8 cellular contexts compared by ENCODE assay signal in the genomic region with DNA sequence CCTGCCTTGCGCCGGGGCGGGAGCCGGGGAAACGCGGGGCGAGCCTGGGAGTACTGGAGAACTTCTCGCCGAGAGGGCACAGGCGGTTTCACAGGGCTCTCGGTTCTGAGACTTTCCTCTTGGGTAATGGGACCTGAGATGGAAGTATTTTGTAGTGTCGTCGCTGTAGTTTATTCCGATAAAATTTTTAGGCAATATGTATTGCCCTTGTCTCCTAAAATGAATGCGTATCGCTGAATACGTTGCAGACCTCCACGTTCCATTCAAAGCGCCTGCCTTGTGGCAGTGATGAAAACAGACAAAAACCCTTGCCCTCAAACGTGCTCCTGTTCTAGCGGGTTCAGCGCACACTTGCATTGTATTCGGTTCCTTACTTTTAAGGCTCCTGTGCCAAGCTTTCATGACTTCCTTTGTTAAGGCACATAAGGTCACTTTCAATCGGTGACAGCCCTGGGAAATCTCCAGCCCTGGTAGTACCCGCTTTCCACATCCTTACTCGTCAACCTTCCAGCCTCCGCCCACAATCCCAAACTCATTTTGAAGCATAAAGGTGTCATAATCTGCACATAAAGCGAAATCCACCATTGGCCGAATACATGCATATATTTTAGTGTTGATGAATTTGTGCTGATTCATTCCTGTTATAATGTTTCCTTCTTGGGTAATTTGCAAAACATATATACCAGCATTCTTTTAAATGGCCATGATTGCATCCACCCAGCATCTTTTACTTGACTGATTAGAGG. TPM values are rescaled to one million over a fixed set of nuclear protein-coding genes. Genes with fewer than 3 reads are reported as not detected.
DNase-seq lines count a peak whose midpoint lies in the region; FAIRE-seq and TF ChIP-seq lines count a peak whose summit lies in the region.

No MANE protein-coding gene starts in this region.

- peak overlapping the region; percentile 55 for H3K4me3 ChIP-seq in HL-60 (replicated peaks; ENCODE audit: insufficient read depth, low read length)
- peak overlapping the region; percentile 97 to 99 for H3K4me3 ChIP-seq in SK-N-SH (ENCODE audit: low read depth in 2 of 2, low read length in 1 of 2)
- H3K4me3 ChIP-seq in duodenal mucosa (ENCODE audit: low read depth in 1 of 2, low read length in 2 of 2) = peak overlapping the region; percentile 98 to 100
- peak overlapping the region; percentile 90 for H3K4me3 ChIP-seq in tibial artery

- 4% methylated on average over 20 of the region's 29 CpGs for WGBS in SK-N-SH (ENCODE audit: low lambda C conversion rate)

- H3K36me3 ChIP-seq in SK-N-SH (replicated peaks in 1 of 2; ENCODE audit: control insufficient read depth in 1 of 2, insufficient read depth in 2 of 2, low read length in 1 of 2) (peaks cover 25 to 27% of the 10 kb centered on the region in 2 experiments), duodenal mucosa (ENCODE audit: control insufficient read depth in 1 of 2, insufficient read depth in 2 of 2, low read length in 2 of 2) (peaks cover 7 to 13% of the 10 kb centered on the region in 2 donors), tibial artery (peaks cover 5 to 14% (median 8%) of the 10 kb centered on the region in 3 donors)

- peaks cover 95% of the 10 kb centered on the region for H3K79me2 ChIP-seq in SK-N-SH (ENCODE audit: insufficient read depth)

- peak overlapping the region; percentile 100 for H3K27ac ChIP-seq in HL-60 (replicated peaks)
- H3K27ac ChIP-seq in SK-N-SH (ENCODE audit: low read depth in 2 of 2, low read length in 1 of 2) = peak overlapping the region; percentile 95 to 99
- H3K27ac ChIP-seq in duodenal mucosa (ENCODE audit: low read depth, low read length) = peak overlapping the region; percentile 99
- H3K27ac ChIP-seq in tibial artery = peak overlapping the region; percentile 98 to 99

- H3K27me3 ChIP-seq in HL-60 (ENCODE audit: insufficient read depth, poor library complexity, severe bottlenecking) (no peaks in the 10 kb centered on the region), SK-N-SH (ENCODE audit: insufficient read depth) (no peaks in the 10 kb centered on the region), duodenal mucosa (ENCODE audit: control insufficient read depth in 1 of 2, insufficient read depth in 2 of 2, low read length in 2 of 2) (no peaks in the 10 kb centered on the region), tibial artery (no peaks in the 10 kb centered on the region)

- no peak for TF ChIP-seq RAD21 in SK-N-SH (IDR thresholded peaks at IDR 0.05; ENCODE audit: low read length)

- H2AFZ ChIP-seq in SK-N-SH (ENCODE audit: low read depth) = peak overlapping the region; percentile 79

- peaks cover 5 to 6% of the 10 kb centered on the region in 2 experiments; a peak in 2 of 4 replicates for H3K4me1 ChIP-seq in SK-N-SH (ENCODE audit: control insufficient read depth in 1 of 2, insufficient read depth in 2 of 2, low read depth in 1 of 2, low read length in 1 of 2)
- H3K4me1 ChIP-seq in duodenal mucosa (ENCODE audit: control insufficient read depth in 1 of 2, insufficient read depth in 2 of 2, low read length in 2 of 2) = peaks cover 21 to 26% of the 10 kb centered on the region in 2 donors
- H3K4me1 ChIP-seq in tibial artery = peaks cover 0 to 30% (median 16%) of the 10 kb centered on the region in 4 donors

- FAIRE-seq in frontal cortex (lab: Jason Lieb, UNC) = no peak

- TF ChIP-seq CTCF in HL-60 (IDR thresholded peaks at IDR 0.05; ENCODE audit: insufficient read depth, low read length) = no peak
- TF ChIP-seq CTCF in SK-N-SH (IDR thresholded peaks at IDR 0.05) = no peak
- no peak for TF ChIP-seq CTCF in tibial artery (IDR thresholded peaks at IDR 0.05)

- peak; percentile 45 for DNase-seq in activated CD4-positive, alpha-beta T cell treated with anti-CD3 and anti-CD28 coated beads for 48 hours
- DNase-seq in activated CD4-positive, alpha-beta T cell treated with anti-CD3 and anti-CD28 coated beads for 1 hour = no peak
- DNase-seq in HL-60 (ENCODE audit: low read depth in 1 of 2, low spot score in 1 of 2) (peak in 1 of 2 experiments; percentile 62), SK-N-SH (peak; percentile 48), lung microvascular endothelial cell (ENCODE audit: low read depth in 2 of 2) (peak; percentile 43 to 66), tibial artery (peak in 1 of 2 donors; percentile 37), frontal cortex (ENCODE audit: low spot score in 2 of 2) (no peak)

- TF ChIP-seq EP300 in SK-N-SH (IDR thresholded peaks at IDR 0.05; ENCODE audit: borderline replicate concordance in 1 of 2, low read depth in 1 of 2, low read length in 1 of 2) = no peak

- H3K9me2 ChIP-seq in SK-N-SH = no peaks in the 10 kb centered on the region

- peaks cover 31% of the 10 kb centered on the region for H4K20me1 ChIP-seq in SK-N-SH (ENCODE audit: insufficient read depth)

- intact Hi-C loops in tibial artery (cut with DNase I; ENCODE audit: low total_unique reads) = loop anchor here (5.0 kb wide), 1 partner anchor 59 kb away; a partner anchor contains a TSS

- POLR2A ChIA-PET in SK-N-SH (lab: Yijun Ruan, JAX) = interaction anchor here (0.6 to 2.3 kb wide), 15 partner anchors 11 to 283 kb away, joined by 3 to 14 read pairs (median 5); a partner anchor contains a TSS

- H3K9ac ChIP-seq in SK-N-SH (peak overlapping the region; percentile 100), duodenal mucosa (ENCODE audit: low read depth in 1 of 2, low read length in 2 of 2) (peak overlapping the region; percentile 92 to 100)

- no peaks in the 10 kb centered on the region for H3F3A ChIP-seq in SK-N-SH (replicated peaks; ENCODE audit: insufficient read depth)

- H3K4me2 ChIP-seq in SK-N-SH = peak overlapping the region; percentile 90

- CTCF ChIA-PET in SK-N-SH (lab: Yijun Ruan, JAX) = interaction anchor here (1.6 to 2.3 kb wide), 2 partner anchors 18 to 280 kb away, joined by 3 to 18 read pairs; no protein-coding TSS in a partner anchor

- H3K9me3 ChIP-seq in SK-N-SH (no peaks in the 10 kb centered on the region), duodenal mucosa (ENCODE audit: control insufficient read depth in 1 of 2, low read length in 2 of 2) (no peaks in the 10 kb centered on the region), tibial artery (no peaks in the 10 kb centered on the region)

TF ChIP-seq in SK-N-SH, 30 proteins besides CTCF, POLR2A, EP300 and RAD21:
- TF ChIP-seq MXI1 (IDR thresholded peaks at IDR 0.05; ENCODE audit: low read depth, low read length) (peak; percentile 68; the same call in 1 of the 2 replicates), POLR2AphosphoS5 (IDR thresholded peaks at IDR 0.05; ENCODE audit: low read depth, low read length) (no peak), JUND (IDR thresholded peaks at IDR 0.05) (no peak)
- TF ChIP-seq, protein P1, sequence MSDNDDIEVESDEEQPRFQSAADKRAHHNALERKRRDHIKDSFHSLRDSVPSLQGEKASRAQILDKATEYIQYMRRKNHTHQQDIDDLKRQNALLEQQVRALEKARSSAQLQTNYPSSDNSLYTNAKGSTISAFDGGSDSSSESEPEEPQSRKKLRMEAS (IDR thresholded peaks at IDR 0.05; ENCODE audit: low read depth) = peak; percentile 25; the same call in 1 of the 2 replicates

RNA-seq across cellular contexts. Expression of a gene that starts 0.7 kb away (rescaled TPM):
- 0.96 and 1.0 TPM in 2 replicates for polyA plus RNA-seq in SK-N-SH (2012; rRNA removed)
- 2.5 and 2.9 TPM in 2 replicates for polyA plus RNA-seq in SK-N-SH (2012; cell fraction: cytosol; rRNA removed)
- polyA plus RNA-seq in SK-N-SH (2012; cell fraction: nucleus; rRNA removed) = 0.69 and 1.4 TPM in 2 replicates
- total RNA-seq in lung microvascular endothelial cell = 3.3 and 3.8 TPM in 2 replicates
- total RNA-seq in frontal cortex = 12.6 TPM

RNA-seq across cellular contexts. Expression of a gene that starts 1.3 kb away (rescaled TPM):
- polyA plus RNA-seq in SK-N-SH (2012; rRNA removed) = 470 and 474 TPM in 2 replicates
- polyA plus RNA-seq in SK-N-SH (2012; cell fraction: cytosol; rRNA removed) = 481 and 493 TPM in 2 replicates
- polyA plus RNA-seq in SK-N-SH (2012; cell fraction: nucleus; rRNA removed) = 411 and 462 TPM in 2 replicates
- total RNA-seq in lung microvascular endothelial cell (486 and 583 TPM in 2 replicates), frontal cortex (807 TPM)

Comparison
In these comparisons a context has a peak if more than half of its experiments do, and no peak if none do; other contexts are left out.
1. DNase-seq: peak in activated CD4-positive, alpha-beta T cell treated with anti-CD3 and anti-CD28 coated beads for 48 hours (single experiment), SK-N-SH (single experiment) and lung microvascular endothelial cell (2 of 2); none in activated CD4-positive, alpha-beta T cell treated with anti-CD3 and anti-CD28 coated beads for 1 hour (single experiment) and frontal cortex (0 of 2).
2. Peak in every context shown above with its lines, with median percentiles within 50 percentile points of each other: H3K27ac ChIP-seq and H3K4me3 ChIP-seq.